In genomic region chr10:22666287-22667092, GRCh38 we compare ENCODE assay signal across 8 cellular contexts. TPM values are rescaled to one million over a fixed set of nuclear protein-coding genes. Genes with fewer than 3 reads are reported as not detected.
DNase-seq lines count a peak whose midpoint lies in the region; ATAC-seq and TF ChIP-seq lines count a peak whose summit lies in the region.

No MANE protein-coding gene starts in this region.

- no peak for TF ChIP-seq CTCF in GM12865 (IDR thresholded peaks at IDR 0.05; ENCODE audit: insufficient read depth, low read depth, low read length, missing control alignments)

- peak; percentile 87 for DNase-seq in GM12865 (ENCODE audit: low read depth)
- DNase-seq in Jurkat, Clone E6-1 (ENCODE audit: low read depth, low spot score), result peak; percentile 97
- peak; percentile 56 for DNase-seq in stimulated activated CD4-positive, alpha-beta T cell treated with anti-CD3 and anti-CD28 coated beads, Interleukin-4, amount 100 ng/mL, for 24 hours
- no peak for DNase-seq in A172 (ENCODE audit: low spot score)
- DNase-seq in amniotic stem cell (lab: John Stamatoyannopoulos, UW), result no peak
- DNase-seq in NCI-H2029 treated with DMSO at 0.1 percent for 48 hours (lab: John Stamatoyannopoulos, UW), result no peak

- no peaks in the 10 kb centered on the region for H3K9me3 Mint-ChIP-seq in activated naive CD8-positive, alpha-beta T cell (ENCODE audit: low read depth)

- peak overlapping the region; percentile 87 for H3K4me3 Mint-ChIP-seq in activated naive CD8-positive, alpha-beta T cell

- peak overlapping the region; percentile 42 for H3K4me3 ChIP-seq in GM12865 (ENCODE audit: low read depth, low read length)
- H3K4me3 ChIP-seq in Jurkat, Clone E6-1 (ENCODE audit: low read length), result peak overlapping the region; percentile 30

- H3K27me3 Mint-ChIP-seq in activated naive CD8-positive, alpha-beta T cell, result no peaks in the 10 kb centered on the region

- peaks cover 93% of the 10 kb centered on the region for H3K4me1 Mint-ChIP-seq in activated naive CD8-positive, alpha-beta T cell (ENCODE audit: low read depth)

- peak; percentile 68 for ATAC-seq in GM21526 (IDR thresholded peaks at IDR 0.05; ENCODE audit: low FRiP score, unreplicated experiment)

- H3K27ac Mint-ChIP-seq in activated naive CD8-positive, alpha-beta T cell, result peak overlapping the region; percentile 94

- no peaks in the 10 kb centered on the region for H3K36me3 Mint-ChIP-seq in activated naive CD8-positive, alpha-beta T cell

RNA-seq across cellular contexts. Expression of gene PIP4K2A, which starts 47.9 kb away (rescaled TPM):
- polyA plus RNA-seq in Jurkat, Clone E6-1 (2012; ENCODE audit: insufficient read depth, insufficient read length), result 71.7 TPM
- 74.9 and 92.5 TPM in 2 replicates for total RNA-seq in A172 (2014; rRNA removed; shearing (Covaris generic))

Comparison
In these comparisons a context has a peak if more than half of its experiments do, and no peak if none do; other contexts are left out.
1. DNase-seq: peak in GM12865 (single experiment), Jurkat, Clone E6-1 (single experiment) and stimulated activated CD4-positive, alpha-beta T cell treated with anti-CD3 and anti-CD28 coated beads, Interleukin-4, amount 100 ng/mL, for 24 hours (single experiment); none in A172 (single experiment), amniotic stem cell (single experiment) and NCI-H2029 treated with DMSO at 0.1 percent for 48 hours (single experiment).